In genomic region chr4:15515106-15515505, GRCh38 we compare ENCODE assay signal across 18 cellular contexts. TPM values are rescaled to one million over a fixed set of nuclear protein-coding genes. Genes with fewer than 3 reads are reported as not detected.
"Had no signal": no experiment of that assay in that cellular context is flagged by ENCODE, and none has a peak within 500 bp of the region (broad histone marks: within the 10 kb centered on the region; RNA-seq: fewer than 3 reads in every experiment).

No MANE protein-coding gene starts in this region.

- H3K4me3 Mint-ChIP-seq: activated T-cell treated with anti-CD3 and anti-CD28 coated beads, Interleukin-2, amount 50 U/mL, for 72 hours; mesothelial cell of epicardium; natural killer cell treated with Interleukin-12 subunit alpha and Interleukin-12 subunit beta and Interleukin-15 and Interleukin-18, amount 100 ng/mL, for 72 hours had no signal

- H3K36me3 ChIP-seq: transverse colon had no signal

- H3K9me3 ChIP-seq: gastrocnemius medialis, lower lobe of right lung, transverse colon, vagina had no signal

- H3K27me3 Mint-ChIP-seq: natural killer cell treated with Interleukin-12 subunit alpha and Interleukin-12 subunit beta and Interleukin-15 and Interleukin-18, amount 100 ng/mL, for 72 hours had no signal

- H3K9me3 Mint-ChIP-seq: natural killer cell treated with Interleukin-12 subunit alpha and Interleukin-12 subunit beta and Interleukin-15 and Interleukin-18, amount 100 ng/mL, for 72 hours had no signal

- H3K4me3 ChIP-seq: gastrocnemius medialis, lower lobe of right lung, transverse colon, vagina had no signal

- ATAC-seq: activated T-cell treated with anti-CD3 and anti-CD28 coated beads, Interleukin-2, amount 50 U/mL, for 72 hours; gastrocnemius medialis; lower lobe of right lung; natural killer cell treated with Interleukin-12 subunit alpha and Interleukin-12 subunit beta and Interleukin-15 and Interleukin-18, amount 100 ng/mL, for 72 hours had no signal

- H3K4me1 ChIP-seq: gastrocnemius medialis, lower lobe of right lung, transverse colon, vagina had no signal

- H3K27ac Mint-ChIP-seq: activated T-cell treated with anti-CD3 and anti-CD28 coated beads, Interleukin-2, amount 50 U/mL, for 72 hours; natural killer cell treated with Interleukin-12 subunit alpha and Interleukin-12 subunit beta and Interleukin-15 and Interleukin-18, amount 100 ng/mL, for 72 hours had no signal

- H3K4me1 Mint-ChIP-seq: mesothelial cell of epicardium had no signal

- DNase-seq: activated CD4-positive, alpha-beta T cell treated with anti-CD3 and anti-CD28 coated beads, Interleukin-2, amount 50 U/mL, for 1 hour; activated effector memory CD4-positive, alpha-beta T cell treated with anti-CD3 and anti-CD28 coated beads, Interleukin-2, amount 50 U/mL, for 16 hours; activated naive CD4-positive, alpha-beta T cell treated with anti-CD3 and anti-CD28 coated beads, Interleukin-2, amount 50 U/mL, for 16 hours; activated T-cell treated with anti-CD3 and anti-CD28 coated beads, Interleukin-2, amount 50 U/mL, for 72 hours; caudate nucleus; gastrocnemius medialis; lower lobe of right lung; posterior cingulate gyrus; retina; stimulated activated CD4-positive, alpha-beta T cell treated with anti-CD3 and anti-CD28 coated beads, Interleukin-2, amount 100 ng/mL, for 24 hours; stimulated activated naive CD4-positive, alpha-beta T cell treated with Interleukin-2 at 50 U/mL for 16 hours; T1000; transverse colon had no signal

- H3K27ac ChIP-seq: gastrocnemius medialis, lower lobe of right lung, transverse colon, vagina had no signal

- H3K27me3 ChIP-seq: gastrocnemius medialis, transverse colon, vagina had no signal

RNA-seq across cellular contexts. Expression of gene CC2D2A, which starts 45.4 kb away (rescaled TPM):
- total RNA-seq: activated CD8-positive, alpha-beta memory T cell treated with anti-CD3 and anti-CD28 coated beads for 36 hours; activated T-cell treated with anti-CD3 and anti-CD28 coated beads, Interleukin-2, amount 50 U/mL, for 72 hours; natural killer cell treated with Interleukin-12 subunit alpha and Interleukin-12 subunit beta and Interleukin-15 and Interleukin-18, amount 100 ng/mL, for 72 hours; T-helper 1 cell treated with Interleukin-12 subunit alpha and Interleukin-12 subunit beta and Interleukin-4 antibody, amounts not matched to agents 30 ng/mL and 1 ng/mL, for 36 hours had no signal
